In genomic region chr1:240091201-240091600, GRCh38 we compare ENCODE assay signal across 10 cellular contexts. TPM values are rescaled to one million over a fixed set of nuclear protein-coding genes. Genes with fewer than 3 reads are reported as not detected.
DNase-seq lines count a peak whose midpoint lies in the region; ATAC-seq and TF ChIP-seq lines count a peak whose summit lies in the region.
"Had no signal": no experiment of that assay in that cellular context is flagged by ENCODE, and none has a peak within 500 bp of the region (broad histone marks: within the 10 kb centered on the region; RNA-seq: fewer than 3 reads in every experiment).

No MANE protein-coding gene starts in this region.

- H3K27ac ChIP-seq in iPS-20b (ENCODE audit: low read length) (no peak overlapping the region), suprapubic skin (no peak overlapping the region)
- H3K27ac ChIP-seq: C4-2B had no signal

- peak overlapping the region; percentile 65; the same call in 1 of the 2 replicates for H3K9ac ChIP-seq in iPS-20b (ENCODE audit: low read depth, low read length)

- TF ChIP-seq POLR2A in suprapubic skin (IDR thresholded peaks at IDR 0.05), result no peak

- TF ChIP-seq CTCF in suprapubic skin (IDR thresholded peaks at IDR 0.05), result no peak

- H3K4me3 ChIP-seq in iPS-20b (ENCODE audit: low read length) (peak overlapping the region; percentile 73), suprapubic skin (peak overlapping the region; percentile 40)

- peaks cover 54% of the 10 kb centered on the region for H3K27me3 ChIP-seq in iPS-20b (ENCODE audit: insufficient read depth, low read length)
- H3K27me3 ChIP-seq in suprapubic skin, result peaks cover 48% of the 10 kb centered on the region

- H3K4me1 Mint-ChIP-seq in activated T-cell treated with anti-CD3 and anti-CD28 coated beads, Interleukin-2, amount 50 U/mL, for 24 hours (ENCODE audit: low read depth), result peaks cover 4% of the 10 kb centered on the region
- H3K4me1 Mint-ChIP-seq in activated T-cell treated with anti-CD3 and anti-CD28 coated beads, Interleukin-2, amount 50 U/mL, for 4 hours (ENCODE audit: low read depth), result peaks cover 3% of the 10 kb centered on the region
- H3K4me1 Mint-ChIP-seq in activated CD8-positive, alpha-beta T cell treated with anti-CD3 and anti-CD28 coated beads, Interleukin-2, amount 10 ng/mL, durations not matched to agents 7 days and 5 days (ENCODE audit: low read depth), result peaks cover 4% of the 10 kb centered on the region
- no peaks in the 10 kb centered on the region for H3K4me1 Mint-ChIP-seq in stimulated activated memory B cell treated with anti-CD40 and anti-IgM and Interleukin-4, amounts not matched to agents 10 μg/mL and 1 μg/mL and 100 μg/mL, for 72 hours

- peaks cover 54% of the 10 kb centered on the region for H3K27me3 Mint-ChIP-seq in activated T-cell treated with anti-CD3 and anti-CD28 coated beads, Interleukin-2, amount 50 U/mL, for 24 hours
- H3K27me3 Mint-ChIP-seq in activated T-cell treated with anti-CD3 and anti-CD28 coated beads, Interleukin-2, amount 50 U/mL, for 4 hours (ENCODE audit: low read depth), result peaks cover 31% of the 10 kb centered on the region
- H3K27me3 Mint-ChIP-seq in activated CD8-positive, alpha-beta T cell treated with anti-CD3 and anti-CD28 coated beads, Interleukin-2, amount 10 ng/mL, durations not matched to agents 7 days and 5 days (ENCODE audit: low read depth), result peaks cover 33% of the 10 kb centered on the region
- peaks cover 18% of the 10 kb centered on the region for H3K27me3 Mint-ChIP-seq in stimulated activated memory B cell treated with anti-CD40 and anti-IgM and Interleukin-4, amounts not matched to agents 10 μg/mL and 1 μg/mL and 100 μg/mL, for 72 hours

- DNase-seq in activated T-cell treated with anti-CD3 and anti-CD28 coated beads, Interleukin-2, amount 50 U/mL, for 24 hours, result no peak
- no peak for DNase-seq in activated T-cell treated with anti-CD3 and anti-CD28 coated beads, Interleukin-2, amount 50 U/mL, for 4 hours
- no peak for DNase-seq in activated CD8-positive, alpha-beta T cell treated with anti-CD3 and anti-CD28 coated beads, Interleukin-2, amount 10 ng/mL, durations not matched to agents 7 days and 5 days
- DNase-seq in suprapubic skin (ENCODE audit: low spot score in 2 of 2) (no peak), Kasumi-1 (lab: John Stamatoyannopoulos, UW) (no peak)
- DNase-seq: Right ventricle myocardium superior had no signal

- POLR2A ChIA-PET in activated CD8-positive, alpha-beta T cell treated with anti-CD3 and anti-CD28 coated beads, Interleukin-2, amount 10 ng/mL, durations not matched to agents 7 days and 5 days (lab: Charles Lee), result no interaction called here

- CTCF ChIA-PET in activated CD8-positive, alpha-beta T cell treated with anti-CD3 and anti-CD28 coated beads, Interleukin-2, amount 10 ng/mL, durations not matched to agents 7 days and 5 days (lab: Charles Lee), result no interaction called here

- H3K9me3 ChIP-seq in iPS-20b (ENCODE audit: insufficient read depth, low read depth, low read length) (no peaks in the 10 kb centered on the region), suprapubic skin (no peaks in the 10 kb centered on the region)

- WGBS in suprapubic skin, result 2% methylated on average over 2 of the region's 2 CpGs

- no peak for ATAC-seq in activated T-cell treated with anti-CD3 and anti-CD28 coated beads, Interleukin-2, amount 50 U/mL, for 4 hours
- ATAC-seq in activated CD8-positive, alpha-beta T cell treated with anti-CD3 and anti-CD28 coated beads, Interleukin-2, amount 10 ng/mL, durations not matched to agents 7 days and 5 days, result no peak
- ATAC-seq in HG02981 (IDR thresholded peaks at IDR 0.05; ENCODE audit: unreplicated experiment), result no peak
- ATAC-seq in stimulated activated memory B cell treated with anti-CD40 and anti-IgM and Interleukin-4, amounts not matched to agents 10 μg/mL and 1 μg/mL and 100 μg/mL, for 72 hours, result no peak

- TF ChIP-seq EP300 in suprapubic skin (IDR thresholded peaks at IDR 0.05), result no peak

- no peak overlapping the region for H3K27ac Mint-ChIP-seq in activated T-cell treated with anti-CD3 and anti-CD28 coated beads, Interleukin-2, amount 50 U/mL, for 24 hours
- no peak overlapping the region for H3K27ac Mint-ChIP-seq in activated CD8-positive, alpha-beta T cell treated with anti-CD3 and anti-CD28 coated beads, Interleukin-2, amount 10 ng/mL, durations not matched to agents 7 days and 5 days
- no peak overlapping the region for H3K27ac Mint-ChIP-seq in stimulated activated memory B cell treated with anti-CD40 and anti-IgM and Interleukin-4, amounts not matched to agents 10 μg/mL and 1 μg/mL and 100 μg/mL, for 72 hours

- no peaks in the 10 kb centered on the region for H3K36me3 ChIP-seq in iPS-20b (ENCODE audit: insufficient read depth, low read depth, low read length)
- no peaks in the 10 kb centered on the region for H3K36me3 ChIP-seq in suprapubic skin

- H3K4me1 ChIP-seq in iPS-20b (ENCODE audit: insufficient read depth, low read length), result peaks cover 6% of the 10 kb centered on the region; the same call in 1 of the 2 replicates
- H3K4me1 ChIP-seq in suprapubic skin, result peaks cover 21% of the 10 kb centered on the region

- peak overlapping the region; percentile 33 for H3K4me3 Mint-ChIP-seq in activated T-cell treated with anti-CD3 and anti-CD28 coated beads, Interleukin-2, amount 50 U/mL, for 24 hours
- H3K4me3 Mint-ChIP-seq in activated T-cell treated with anti-CD3 and anti-CD28 coated beads, Interleukin-2, amount 50 U/mL, for 4 hours, result no peak overlapping the region
- H3K4me3 Mint-ChIP-seq in activated CD8-positive, alpha-beta T cell treated with anti-CD3 and anti-CD28 coated beads, Interleukin-2, amount 10 ng/mL, durations not matched to agents 7 days and 5 days, result peak overlapping the region; percentile 28
- H3K4me3 Mint-ChIP-seq in stimulated activated memory B cell treated with anti-CD40 and anti-IgM and Interleukin-4, amounts not matched to agents 10 μg/mL and 1 μg/mL and 100 μg/mL, for 72 hours, result no peak overlapping the region

- H3K9me3 Mint-ChIP-seq in activated T-cell treated with anti-CD3 and anti-CD28 coated beads, Interleukin-2, amount 50 U/mL, for 24 hours, result no peaks in the 10 kb centered on the region
- H3K9me3 Mint-ChIP-seq in activated T-cell treated with anti-CD3 and anti-CD28 coated beads, Interleukin-2, amount 50 U/mL, for 4 hours, result no peaks in the 10 kb centered on the region
- H3K9me3 Mint-ChIP-seq in activated CD8-positive, alpha-beta T cell treated with anti-CD3 and anti-CD28 coated beads, Interleukin-2, amount 10 ng/mL, durations not matched to agents 7 days and 5 days (ENCODE audit: insufficient read depth), result no peaks in the 10 kb centered on the region
- H3K9me3 Mint-ChIP-seq in stimulated activated memory B cell treated with anti-CD40 and anti-IgM and Interleukin-4, amounts not matched to agents 10 μg/mL and 1 μg/mL and 100 μg/mL, for 72 hours, result peaks cover 4% of the 10 kb centered on the region

- H3K36me3 Mint-ChIP-seq in activated T-cell treated with anti-CD3 and anti-CD28 coated beads, Interleukin-2, amount 50 U/mL, for 24 hours (ENCODE audit: low read depth), result no peaks in the 10 kb centered on the region
- H3K36me3 Mint-ChIP-seq in activated T-cell treated with anti-CD3 and anti-CD28 coated beads, Interleukin-2, amount 50 U/mL, for 4 hours (ENCODE audit: insufficient read depth), result no peaks in the 10 kb centered on the region
- H3K36me3 Mint-ChIP-seq in activated CD8-positive, alpha-beta T cell treated with anti-CD3 and anti-CD28 coated beads, Interleukin-2, amount 10 ng/mL, durations not matched to agents 7 days and 5 days (ENCODE audit: low read depth), result no peaks in the 10 kb centered on the region
- H3K36me3 Mint-ChIP-seq in stimulated activated memory B cell treated with anti-CD40 and anti-IgM and Interleukin-4, amounts not matched to agents 10 μg/mL and 1 μg/mL and 100 μg/mL, for 72 hours, result no peaks in the 10 kb centered on the region

RNA-seq across cellular contexts. Expression of gene FMN2, which starts 0.5 kb away (rescaled TPM):
- total RNA-seq in activated T-cell treated with anti-CD3 and anti-CD28 coated beads, Interleukin-2, amount 50 U/mL, for 4 hours, result not detected
- not detected for total RNA-seq in activated CD8-positive, alpha-beta T cell treated with anti-CD3 and anti-CD28 coated beads, Interleukin-2, amount 10 ng/mL, durations not matched to agents 7 days and 5 days
- total RNA-seq in suprapubic skin, result under 1 TPM in 2 of 4 donors, not detected in 2; 0.11 to 0.89 TPM
- total RNA-seq: Right ventricle myocardium superior had no signal

Comparison
In these comparisons a context has a peak if more than half of its experiments do, and no peak if none do; other contexts are left out.
1. H3K4me3 Mint-ChIP-seq: peak in activated T-cell treated with anti-CD3 and anti-CD28 coated beads, Interleukin-2, amount 50 U/mL, for 24 hours (single experiment) and activated CD8-positive, alpha-beta T cell treated with anti-CD3 and anti-CD28 coated beads, Interleukin-2, amount 10 ng/mL, durations not matched to agents 7 days and 5 days (single experiment); none in activated T-cell treated with anti-CD3 and anti-CD28 coated beads, Interleukin-2, amount 50 U/mL, for 4 hours (single experiment) and stimulated activated memory B cell treated with anti-CD40 and anti-IgM and Interleukin-4, amounts not matched to agents 10 μg/mL and 1 μg/mL and 100 μg/mL, for 72 hours (single experiment).